Comparison of ENCODE assay signal across 1 cellular context in genomic region chr19:43524922-43525835, GRCh38.
TF ChIP-seq lines count a peak whose summit lies in the region.

No MANE protein-coding gene starts in this region.

TF ChIP-seq in endothelial cell of umbilical vein, 7 proteins besides CTCF, POLR2A, EP300 and RAD21:
- no peak for TF ChIP-seq GATA2 (IDR thresholded peaks at IDR 0.05; ENCODE audit: insufficient read depth, insufficient read length, low read depth, low read length)
- no peak for TF ChIP-seq EZH2 (IDR thresholded peaks at IDR 0.05; ENCODE audit: borderline replicate concordance, low read depth, low read length, severe bottlenecking)
- no peak for TF ChIP-seq MAX (IDR thresholded peaks at IDR 0.05; ENCODE audit: insufficient read depth, insufficient read length)
- TF ChIP-seq MYC (IDR thresholded peaks at IDR 0.05; ENCODE audit: low read depth, low read length): no peak
- TF ChIP-seq JUN (IDR thresholded peaks at IDR 0.05; ENCODE audit: borderline replicate concordance, insufficient read depth, insufficient read length, low read depth): no peak
- no peak for TF ChIP-seq POLR2AphosphoS5 (IDR thresholded peaks at IDR 0.05; ENCODE audit: insufficient read depth, low read depth, low read length)
- TF ChIP-seq FOS (IDR thresholded peaks at IDR 0.05; ENCODE audit: borderline replicate concordance, insufficient read depth, low read length): no peak
